Comparison of ENCODE assay signal across 1 cellular context in the genomic region with DNA sequence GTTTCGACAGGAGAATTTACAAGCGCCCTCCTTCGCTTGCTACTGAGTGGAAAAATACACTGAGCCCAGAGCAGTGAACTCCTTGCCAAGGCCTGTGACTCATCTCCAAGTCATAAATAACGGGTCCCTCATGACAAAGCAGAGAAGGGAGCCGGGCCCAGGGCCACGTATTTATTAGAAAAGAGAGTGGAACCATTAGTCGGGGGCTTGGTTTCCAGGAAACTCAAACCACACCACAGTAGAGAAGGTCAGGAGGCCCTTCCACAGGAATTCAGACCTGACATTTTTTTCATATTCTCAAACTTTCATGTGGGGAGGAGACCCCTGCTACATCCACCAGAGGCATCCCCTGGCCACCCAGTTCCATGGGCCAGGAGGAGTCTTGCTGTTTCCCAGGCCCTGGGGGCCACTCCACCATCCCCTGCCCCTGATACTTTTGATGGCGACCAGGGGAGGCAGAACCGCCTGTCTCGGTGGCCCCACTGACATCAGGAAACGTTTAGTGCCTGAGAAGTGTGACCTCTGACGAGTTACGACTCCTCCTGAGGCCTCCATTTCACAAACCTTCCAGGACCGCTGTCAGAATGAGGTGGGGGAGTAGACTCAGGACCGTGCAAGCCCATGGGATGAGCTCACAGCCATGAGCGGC.
TF ChIP-seq lines count a peak whose summit lies in the region.

No MANE protein-coding gene starts in this region.

TF ChIP-seq in K562, 482 proteins besides CTCF, POLR2A, EP300 and RAD21 (continued from another document and continues in another):
- TF ChIP-seq, protein P1, sequence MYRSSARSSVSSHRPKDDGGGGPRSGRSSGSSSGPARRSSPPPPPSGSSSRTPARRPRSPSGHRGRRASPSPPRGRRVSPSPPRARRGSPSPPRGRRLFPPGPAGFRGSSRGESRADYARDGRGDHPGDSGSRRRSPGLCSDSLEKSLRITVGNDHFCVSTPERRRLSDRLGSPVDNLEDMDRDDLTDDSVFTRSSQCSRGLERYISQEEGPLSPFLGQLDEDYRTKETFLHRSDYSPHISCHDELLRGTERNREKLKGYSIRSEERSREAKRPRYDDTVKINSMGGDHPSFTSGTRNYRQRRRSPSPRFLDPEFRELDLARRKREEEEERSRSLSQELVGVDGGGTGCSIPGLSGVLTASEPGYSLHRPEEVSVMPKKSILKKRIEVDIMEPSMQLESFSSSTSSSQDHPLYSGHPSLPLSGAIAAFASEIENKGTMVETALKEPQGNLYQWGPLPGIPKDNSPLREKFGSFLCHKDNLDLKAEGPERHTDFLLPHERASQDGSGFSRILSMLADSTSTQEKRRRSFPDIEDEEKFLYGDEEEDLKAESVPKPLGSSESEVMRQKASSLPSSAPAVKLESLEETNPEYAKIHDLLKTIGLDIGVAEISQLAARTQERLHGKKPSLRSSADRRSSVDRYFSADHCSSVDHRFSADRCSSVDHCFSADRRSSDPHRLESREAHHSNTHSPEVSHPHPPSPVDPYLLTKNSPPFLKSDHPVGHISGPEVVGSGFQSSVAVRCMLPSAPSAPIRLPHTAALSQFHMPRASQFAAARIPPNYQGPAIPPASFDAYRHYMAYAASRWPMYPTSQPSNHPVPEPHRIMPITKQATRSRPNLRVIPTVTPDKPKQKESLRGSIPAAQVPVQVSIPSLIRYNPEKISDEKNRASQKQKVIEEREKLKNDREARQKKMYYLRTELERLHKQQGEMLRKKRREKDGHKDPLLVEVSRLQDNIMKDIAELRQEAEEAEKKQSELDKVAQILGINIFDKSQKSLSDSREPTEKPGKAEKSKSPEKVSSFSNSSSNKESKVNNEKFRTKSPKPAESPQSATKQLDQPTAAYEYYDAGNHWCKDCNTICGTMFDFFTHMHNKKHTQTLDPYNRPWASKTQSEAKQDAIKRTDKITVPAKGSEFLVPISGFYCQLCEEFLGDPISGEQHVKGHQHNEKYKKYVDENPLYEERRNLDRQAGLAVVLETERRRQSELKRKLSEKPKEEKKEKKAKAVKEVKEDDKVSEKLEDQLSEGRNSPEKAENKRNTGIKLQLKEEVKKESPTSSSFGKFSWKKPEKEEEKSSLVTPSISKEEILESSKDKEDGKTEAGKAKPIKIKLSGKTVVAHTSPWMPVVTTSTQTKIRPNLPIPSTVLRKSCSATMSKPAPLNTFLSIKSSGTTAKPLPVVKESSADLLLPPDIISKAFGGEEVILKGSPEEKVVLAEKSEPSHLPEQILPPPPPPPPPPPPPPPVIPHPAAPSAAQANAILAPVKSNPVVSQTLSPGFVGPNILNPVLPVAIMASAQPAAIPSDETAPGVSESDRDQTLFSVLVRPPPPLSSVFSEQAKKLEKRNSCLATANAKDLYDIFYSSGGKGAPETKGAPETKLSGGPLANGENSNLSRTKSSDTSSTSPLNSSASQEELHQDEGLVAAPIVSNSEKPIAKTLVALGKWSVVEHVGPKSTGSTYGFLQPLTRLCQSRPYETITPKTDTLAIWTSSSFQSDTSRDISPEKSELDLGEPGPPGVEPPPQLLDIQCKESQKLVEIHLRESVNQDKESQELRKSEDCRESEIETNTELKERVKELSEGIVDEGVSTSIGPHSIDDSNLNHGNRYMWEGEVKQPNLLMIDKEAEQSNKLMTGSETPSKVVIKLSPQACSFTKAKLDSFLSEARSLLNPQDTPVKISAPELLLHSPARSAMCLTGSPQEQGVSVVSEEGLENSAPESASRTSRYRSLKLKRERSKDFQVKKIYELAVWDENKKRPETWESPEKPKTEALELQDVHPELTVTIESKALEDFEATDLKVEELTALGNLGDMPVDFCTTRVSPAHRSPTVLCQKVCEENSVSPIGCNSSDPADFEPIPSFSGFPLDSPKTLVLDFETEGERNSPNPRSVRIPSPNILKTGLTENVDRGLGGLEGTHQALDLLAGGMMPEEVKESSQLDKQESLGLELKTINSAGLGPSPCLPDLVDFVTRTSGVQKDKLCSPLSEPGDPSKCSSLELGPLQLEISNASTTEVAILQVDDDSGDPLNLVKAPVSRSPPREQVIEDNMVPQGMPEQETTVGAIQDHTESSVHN (IDR thresholded peaks at IDR 0.05; ENCODE audit: borderline replicate concordance in 1 of 2, low read depth in 1 of 2): 0 out of 4 replicates have a peak, but pooled peaks of 1 of the 2 experiments have one; percentile 36
- TF ChIP-seq CBFA2T3 (IDR thresholded peaks at IDR 0.05): peak; percentile 31; the same call in 1 of the 2 replicates
- no peak for TF ChIP-seq ARID3B (CRISPR knock-in tag; IDR thresholded peaks at IDR 0.05; ENCODE audit: borderline replicate concordance)
- no peak for TF ChIP-seq HEY1 (CRISPR knock-in tag; IDR thresholded peaks at IDR 0.05; ENCODE audit: borderline replicate concordance)
- no peak for TF ChIP-seq ZNF431 (CRISPR knock-in tag; IDR thresholded peaks at IDR 0.05)
- no peak for TF ChIP-seq NR2C2 (CRISPR knock-in tag; IDR thresholded peaks at IDR 0.05)
- peak; percentile 71 for TF ChIP-seq NR2C2 (tag; IDR thresholded peaks at IDR 0.05)
- no peak for TF ChIP-seq ZNF696 (CRISPR knock-in tag; conservative IDR thresholded peaks at IDR 0.05)
- TF ChIP-seq PATZ1 (CRISPR knock-in tag; IDR thresholded peaks at IDR 0.05; ENCODE audit: borderline replicate concordance): no peak
- TF ChIP-seq, protein P2, sequence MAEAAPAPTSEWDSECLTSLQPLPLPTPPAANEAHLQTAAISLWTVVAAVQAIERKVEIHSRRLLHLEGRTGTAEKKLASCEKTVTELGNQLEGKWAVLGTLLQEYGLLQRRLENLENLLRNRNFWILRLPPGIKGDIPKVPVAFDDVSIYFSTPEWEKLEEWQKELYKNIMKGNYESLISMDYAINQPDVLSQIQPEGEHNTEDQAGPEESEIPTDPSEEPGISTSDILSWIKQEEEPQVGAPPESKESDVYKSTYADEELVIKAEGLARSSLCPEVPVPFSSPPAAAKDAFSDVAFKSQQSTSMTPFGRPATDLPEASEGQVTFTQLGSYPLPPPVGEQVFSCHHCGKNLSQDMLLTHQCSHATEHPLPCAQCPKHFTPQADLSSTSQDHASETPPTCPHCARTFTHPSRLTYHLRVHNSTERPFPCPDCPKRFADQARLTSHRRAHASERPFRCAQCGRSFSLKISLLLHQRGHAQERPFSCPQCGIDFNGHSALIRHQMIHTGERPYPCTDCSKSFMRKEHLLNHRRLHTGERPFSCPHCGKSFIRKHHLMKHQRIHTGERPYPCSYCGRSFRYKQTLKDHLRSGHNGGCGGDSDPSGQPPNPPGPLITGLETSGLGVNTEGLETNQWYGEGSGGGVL (CRISPR knock-in tag; IDR thresholded peaks at IDR 0.05): no peak
- TF ChIP-seq SETDB1 (IDR thresholded peaks at IDR 0.05; ENCODE audit: low read length): no peak
- no peak for TF ChIP-seq PRMT5 (CRISPR knock-in tag; IDR thresholded peaks at IDR 0.05)
- TF ChIP-seq SMAD4 (CRISPR knock-in tag; conservative IDR thresholded peaks at IDR 0.05): 0 out of 2 replicates have a peak, but pooled peaks have one; percentile 47
- peak; percentile 41; the same call in 1 of the 2 replicates for TF ChIP-seq HES1 (IDR thresholded peaks at IDR 0.05; ENCODE audit: low read depth)
- TF ChIP-seq, protein P3, sequence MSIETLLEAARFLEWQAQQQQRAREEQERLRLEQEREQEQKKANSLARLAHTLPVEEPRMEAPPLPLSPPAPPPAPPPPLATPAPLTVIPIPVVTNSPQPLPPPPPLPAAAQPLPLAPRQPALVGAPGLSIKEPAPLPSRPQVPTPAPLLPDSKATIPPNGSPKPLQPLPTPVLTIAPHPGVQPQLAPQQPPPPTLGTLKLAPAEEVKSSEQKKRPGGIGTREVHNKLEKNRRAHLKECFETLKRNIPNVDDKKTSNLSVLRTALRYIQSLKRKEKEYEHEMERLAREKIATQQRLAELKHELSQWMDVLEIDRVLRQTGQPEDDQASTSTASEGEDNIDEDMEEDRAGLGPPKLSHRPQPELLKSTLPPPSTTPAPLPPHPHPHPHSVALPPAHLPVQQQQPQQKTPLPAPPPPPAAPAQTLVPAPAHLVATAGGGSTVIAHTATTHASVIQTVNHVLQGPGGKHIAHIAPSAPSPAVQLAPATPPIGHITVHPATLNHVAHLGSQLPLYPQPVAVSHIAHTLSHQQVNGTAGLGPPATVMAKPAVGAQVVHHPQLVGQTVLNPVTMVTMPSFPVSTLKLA (conservative IDR thresholded peaks at IDR 0.05): no peak
- no peak for TF ChIP-seq ZNF165 (CRISPR knock-in tag; IDR thresholded peaks at IDR 0.05; ENCODE audit: borderline replicate concordance)
- no peak for TF ChIP-seq HNRNPH1 (optimal IDR thresholded peaks at IDR 0.05; ENCODE audit: low read depth, low read length)
- TF ChIP-seq PKNOX1 (IDR thresholded peaks at IDR 0.05): peak; percentile 94
- TF ChIP-seq STAT5A (IDR thresholded peaks at IDR 0.05; ENCODE audit: borderline replicate concordance, low read length): peak; percentile 60
- peak; percentile 99 for TF ChIP-seq MEIS2 (IDR thresholded peaks at IDR 0.05; ENCODE audit: partially characterized antibody)
- no peak for TF ChIP-seq PTBP1 (IDR thresholded peaks at IDR 0.05; ENCODE audit: low read depth, low read length)
- TF ChIP-seq ZNF217 (CRISPR knock-in tag; IDR thresholded peaks at IDR 0.05): no peak
- TF ChIP-seq ELF1 (tag; IDR thresholded peaks at IDR 0.05): no peak
- TF ChIP-seq POLR2AphosphoS5 (IDR thresholded peaks at IDR 0.05; ENCODE audit: control insufficient read depth, insufficient read depth, low read depth, low read length): no peak
- no peak for TF ChIP-seq MXI1 (IDR thresholded peaks at IDR 0.05; ENCODE audit: low read depth, low read length)
- no peak for TF ChIP-seq SAP30 (IDR thresholded peaks at IDR 0.05; ENCODE audit: borderline replicate concordance, insufficient read depth, low read depth, low read length, poor library complexity, severe bottlenecking)
- TF ChIP-seq HCFC1 (IDR thresholded peaks at IDR 0.05; ENCODE audit: low read depth, low read length): no peak
- no peak for TF ChIP-seq E2F5 (CRISPR knock-in tag; IDR thresholded peaks at IDR 0.05)
- no peak for TF ChIP-seq TSC22D4 (tag; IDR thresholded peaks at IDR 0.05)
- TF ChIP-seq STAT5B (CRISPR knock-in tag; IDR thresholded peaks at IDR 0.05): no peak
- no peak for TF ChIP-seq ZNF511 (CRISPR knock-in tag; IDR thresholded peaks at IDR 0.05)
- TF ChIP-seq RBFOX2 (IDR thresholded peaks at IDR 0.05; ENCODE audit: low read depth, low read length): no peak
- TF ChIP-seq TARDBP (IDR thresholded peaks at IDR 0.05): no peak
- TF ChIP-seq SMAD1 (IDR thresholded peaks at IDR 0.05; ENCODE audit: low read depth, low read length, partially characterized antibody): no peak
- no peak for TF ChIP-seq FOXA3 (CRISPR knock-in tag; conservative IDR thresholded peaks at IDR 0.05 in 1 of 2, IDR thresholded peaks at IDR 0.05 in 1 of 2)
